8 cellular contexts compared by ENCODE assay signal in the genomic region with DNA sequence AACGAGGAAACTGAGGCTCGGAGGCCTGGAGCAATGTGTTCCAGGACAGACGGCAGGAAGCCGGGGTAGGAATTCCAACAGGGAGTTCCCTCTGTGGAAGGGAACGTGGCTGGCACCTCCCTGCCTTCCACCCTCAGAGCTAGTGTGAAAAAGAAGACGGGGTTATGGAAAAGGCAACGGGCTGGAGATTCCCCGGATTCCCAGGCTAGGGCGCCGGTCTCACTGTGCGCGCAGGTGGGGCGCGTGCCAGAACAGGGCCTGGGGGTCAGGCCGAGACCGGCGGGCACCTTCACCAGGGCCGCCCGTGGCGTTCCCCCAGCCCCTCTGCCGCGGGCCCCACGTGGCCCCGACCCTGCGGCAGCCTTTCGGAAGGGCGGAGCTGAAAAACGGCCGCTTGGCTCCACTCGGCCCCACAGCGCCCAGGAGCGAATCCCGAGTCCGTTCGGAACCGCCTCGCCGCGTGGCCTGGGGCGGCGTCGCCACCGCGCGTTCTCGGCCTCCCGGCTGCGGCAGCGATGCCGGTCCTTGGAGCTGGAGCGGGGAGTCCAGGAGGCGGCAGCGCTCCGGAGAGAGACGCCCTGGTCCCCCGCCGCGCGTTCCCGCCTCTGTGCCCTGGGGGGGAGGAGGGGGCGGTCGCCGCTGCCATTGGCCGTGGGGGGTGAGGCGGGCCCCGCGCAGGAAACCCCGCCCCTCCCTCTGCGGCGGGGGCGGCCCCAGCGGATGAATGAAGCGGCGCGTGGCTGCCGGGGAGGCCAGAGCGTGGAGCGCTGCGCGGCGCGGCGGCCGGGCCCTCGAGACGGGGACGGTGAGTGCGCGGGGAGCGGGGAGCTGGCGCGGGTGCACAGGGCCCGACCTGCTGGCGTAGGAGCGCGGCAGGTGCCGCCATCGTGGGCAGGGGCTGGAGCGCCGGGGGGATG. TPM values are rescaled to one million over a fixed set of nuclear protein-coding genes. Genes with fewer than 3 reads are reported as not detected.
DNase-seq lines count a peak whose midpoint lies in the region; ATAC-seq and TF ChIP-seq lines count a peak whose summit lies in the region.

A gene with protein sequence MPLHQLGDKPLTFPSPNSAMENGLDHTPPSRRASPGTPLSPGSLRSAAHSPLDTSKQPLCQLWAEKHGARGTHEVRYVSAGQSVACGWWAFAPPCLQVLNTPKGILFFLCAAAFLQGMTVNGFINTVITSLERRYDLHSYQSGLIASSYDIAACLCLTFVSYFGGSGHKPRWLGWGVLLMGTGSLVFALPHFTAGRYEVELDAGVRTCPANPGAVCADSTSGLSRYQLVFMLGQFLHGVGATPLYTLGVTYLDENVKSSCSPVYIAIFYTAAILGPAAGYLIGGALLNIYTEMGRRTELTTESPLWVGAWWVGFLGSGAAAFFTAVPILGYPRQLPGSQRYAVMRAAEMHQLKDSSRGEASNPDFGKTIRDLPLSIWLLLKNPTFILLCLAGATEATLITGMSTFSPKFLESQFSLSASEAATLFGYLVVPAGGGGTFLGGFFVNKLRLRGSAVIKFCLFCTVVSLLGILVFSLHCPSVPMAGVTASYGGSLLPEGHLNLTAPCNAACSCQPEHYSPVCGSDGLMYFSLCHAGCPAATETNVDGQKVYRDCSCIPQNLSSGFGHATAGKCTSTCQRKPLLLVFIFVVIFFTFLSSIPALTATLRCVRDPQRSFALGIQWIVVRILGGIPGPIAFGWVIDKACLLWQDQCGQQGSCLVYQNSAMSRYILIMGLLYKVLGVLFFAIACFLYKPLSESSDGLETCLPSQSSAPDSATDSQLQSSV (plus strand): TSS at position 755 of the 917 bp plus-strand sequence. CDS start 13,952 bp downstream, outside the sequence.

- peak; percentile 18 for TF ChIP-seq CTCF in endothelial cell (IDR thresholded peaks at IDR 0.05; ENCODE audit: unreplicated experiment)
- no peak for TF ChIP-seq CTCF in mucosa of descending colon (IDR thresholded peaks at IDR 0.05)

- no peak within 1 kb of the TSS for H3K27ac Mint-ChIP-seq in endothelial cell (ENCODE audit: unreplicated experiment)

- no peaks in the 10 kb centered on the region for H3K9me3 ChIP-seq in mucosa of descending colon

- ATAC-seq in HG03469 (IDR thresholded peaks at IDR 0.05; ENCODE audit: unreplicated experiment) (peak; percentile 41), mucosa of descending colon (peak; percentile 71)

- H3K4me1 Mint-ChIP-seq in endothelial cell (ENCODE audit: unreplicated experiment): no peaks in the 10 kb centered on the region

- no peaks in the 10 kb centered on the region for H3K36me3 Mint-ChIP-seq in endothelial cell (ENCODE audit: low read depth, unreplicated experiment)

- H3K27me3 Mint-ChIP-seq in endothelial cell (ENCODE audit: unreplicated experiment): peaks cover 22% of the 10 kb centered on the region

- H3K4me1 ChIP-seq in mucosa of descending colon (ENCODE audit: low read depth): peaks cover 51% of the 10 kb centered on the region

- intact Hi-C loops in mucosa of descending colon (cut with DNase I, micrococcal nuclease): no loop called here

- H3K9me3 Mint-ChIP-seq in endothelial cell (ENCODE audit: unreplicated experiment): no peaks in the 10 kb centered on the region

- peak within 1 kb of the TSS; percentile 22 for H3K4me3 ChIP-seq in mucosa of descending colon

- H3K36me3 ChIP-seq in mucosa of descending colon (ENCODE audit: low read depth): no peaks in the 10 kb centered on the region

- peak; percentile 72 for DNase-seq in AG20443 (ENCODE audit: low spot score)
- peak; percentile 85 for DNase-seq in GM19240 (ENCODE audit: insufficient read length, low spot score)
- DNase-seq in NK-92 treated with Interleukin-12 subunit alpha and Interleukin-12 subunit beta, amount 100 ng/mL, for 24 hours (lab: John Stamatoyannopoulos, UW): peak; percentile 83
- peak in 2 of 3 experiments; percentile 60 to 85 for DNase-seq in activated CD8-positive, alpha-beta memory T cell treated with anti-CD3 and anti-CD28 coated beads for 48 hours (ENCODE audit: low read depth in 2 of 3, low spot score in 2 of 3)
- peak; percentile 39 for DNase-seq in endothelial cell (ENCODE audit: low spot score)
- peak; percentile 82 to 91 (median 87) for DNase-seq in mucosa of descending colon
- DNase-seq in stimulated activated CD8-positive, alpha-beta memory T cell treated with anti-CD3 and anti-CD28 coated beads, Interleukin-7, amount 100 ng/mL, for 1 hour (ENCODE audit: low read depth in 2 of 2): peak; percentile 65 to 68

- peak within 1 kb of the TSS; percentile 79 for H3K4me3 Mint-ChIP-seq in endothelial cell (ENCODE audit: unreplicated experiment)

RNA-seq across cellular contexts. Expression of the gene that starts here (rescaled TPM):
- total RNA-seq in endothelial cell (ENCODE audit: unreplicated experiment) (1.4 TPM), mucosa of descending colon (10 to 100 TPM; 13.3 to 18.5 (median 15.0) TPM)

Comparison
In these comparisons a context has a peak if more than half of its experiments do, and no peak if none do; other contexts are left out.
1. Peak in every context shown above with its lines: DNase-seq, ATAC-seq and H3K4me3 ChIP-seq.